2 cellular contexts compared by ENCODE assay signal in the genomic region with DNA sequence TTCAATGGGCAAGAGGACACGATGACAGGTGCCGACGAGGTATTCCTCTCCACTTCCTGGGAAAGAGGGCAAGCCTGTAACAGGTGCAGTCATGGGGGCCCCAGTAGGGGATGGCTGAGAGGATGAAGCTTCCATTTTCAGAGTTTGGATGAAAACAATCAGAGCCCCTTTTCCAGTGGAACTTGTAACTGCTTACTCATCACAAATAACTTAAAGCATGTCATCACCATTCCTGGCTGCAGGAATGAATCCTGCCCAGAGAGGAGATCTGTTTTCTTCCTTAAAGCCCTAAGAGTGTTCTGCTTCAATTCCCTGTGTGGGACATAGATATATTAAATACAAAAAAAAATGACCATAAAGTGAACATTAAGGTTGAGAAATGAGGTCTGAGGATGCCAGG.
TF ChIP-seq lines count a peak whose summit lies in the region.

No MANE protein-coding gene starts in this region.

TF ChIP-seq in HepG2, 621 proteins besides CTCF, POLR2A, EP300 and RAD21:
- TF ChIP-seq MAFK (conservative IDR thresholded peaks at IDR 0.05 in 1 of 2, IDR thresholded peaks at IDR 0.05 in 1 of 2; ENCODE audit: low read length in 2 of 2): peak; percentile 89 to 91
- TF ChIP-seq RAD51 (IDR thresholded peaks at IDR 0.05; ENCODE audit: borderline replicate concordance): no peak
- TF ChIP-seq MAFF (IDR thresholded peaks at IDR 0.05; ENCODE audit: low read depth, low read length): peak; percentile 87
TF ChIP-seq in HepG2: peak in this region for 2.

TF ChIP-seq in H1, 55 proteins besides CTCF, POLR2A, EP300 and RAD21:
- TF ChIP-seq, protein P1, sequence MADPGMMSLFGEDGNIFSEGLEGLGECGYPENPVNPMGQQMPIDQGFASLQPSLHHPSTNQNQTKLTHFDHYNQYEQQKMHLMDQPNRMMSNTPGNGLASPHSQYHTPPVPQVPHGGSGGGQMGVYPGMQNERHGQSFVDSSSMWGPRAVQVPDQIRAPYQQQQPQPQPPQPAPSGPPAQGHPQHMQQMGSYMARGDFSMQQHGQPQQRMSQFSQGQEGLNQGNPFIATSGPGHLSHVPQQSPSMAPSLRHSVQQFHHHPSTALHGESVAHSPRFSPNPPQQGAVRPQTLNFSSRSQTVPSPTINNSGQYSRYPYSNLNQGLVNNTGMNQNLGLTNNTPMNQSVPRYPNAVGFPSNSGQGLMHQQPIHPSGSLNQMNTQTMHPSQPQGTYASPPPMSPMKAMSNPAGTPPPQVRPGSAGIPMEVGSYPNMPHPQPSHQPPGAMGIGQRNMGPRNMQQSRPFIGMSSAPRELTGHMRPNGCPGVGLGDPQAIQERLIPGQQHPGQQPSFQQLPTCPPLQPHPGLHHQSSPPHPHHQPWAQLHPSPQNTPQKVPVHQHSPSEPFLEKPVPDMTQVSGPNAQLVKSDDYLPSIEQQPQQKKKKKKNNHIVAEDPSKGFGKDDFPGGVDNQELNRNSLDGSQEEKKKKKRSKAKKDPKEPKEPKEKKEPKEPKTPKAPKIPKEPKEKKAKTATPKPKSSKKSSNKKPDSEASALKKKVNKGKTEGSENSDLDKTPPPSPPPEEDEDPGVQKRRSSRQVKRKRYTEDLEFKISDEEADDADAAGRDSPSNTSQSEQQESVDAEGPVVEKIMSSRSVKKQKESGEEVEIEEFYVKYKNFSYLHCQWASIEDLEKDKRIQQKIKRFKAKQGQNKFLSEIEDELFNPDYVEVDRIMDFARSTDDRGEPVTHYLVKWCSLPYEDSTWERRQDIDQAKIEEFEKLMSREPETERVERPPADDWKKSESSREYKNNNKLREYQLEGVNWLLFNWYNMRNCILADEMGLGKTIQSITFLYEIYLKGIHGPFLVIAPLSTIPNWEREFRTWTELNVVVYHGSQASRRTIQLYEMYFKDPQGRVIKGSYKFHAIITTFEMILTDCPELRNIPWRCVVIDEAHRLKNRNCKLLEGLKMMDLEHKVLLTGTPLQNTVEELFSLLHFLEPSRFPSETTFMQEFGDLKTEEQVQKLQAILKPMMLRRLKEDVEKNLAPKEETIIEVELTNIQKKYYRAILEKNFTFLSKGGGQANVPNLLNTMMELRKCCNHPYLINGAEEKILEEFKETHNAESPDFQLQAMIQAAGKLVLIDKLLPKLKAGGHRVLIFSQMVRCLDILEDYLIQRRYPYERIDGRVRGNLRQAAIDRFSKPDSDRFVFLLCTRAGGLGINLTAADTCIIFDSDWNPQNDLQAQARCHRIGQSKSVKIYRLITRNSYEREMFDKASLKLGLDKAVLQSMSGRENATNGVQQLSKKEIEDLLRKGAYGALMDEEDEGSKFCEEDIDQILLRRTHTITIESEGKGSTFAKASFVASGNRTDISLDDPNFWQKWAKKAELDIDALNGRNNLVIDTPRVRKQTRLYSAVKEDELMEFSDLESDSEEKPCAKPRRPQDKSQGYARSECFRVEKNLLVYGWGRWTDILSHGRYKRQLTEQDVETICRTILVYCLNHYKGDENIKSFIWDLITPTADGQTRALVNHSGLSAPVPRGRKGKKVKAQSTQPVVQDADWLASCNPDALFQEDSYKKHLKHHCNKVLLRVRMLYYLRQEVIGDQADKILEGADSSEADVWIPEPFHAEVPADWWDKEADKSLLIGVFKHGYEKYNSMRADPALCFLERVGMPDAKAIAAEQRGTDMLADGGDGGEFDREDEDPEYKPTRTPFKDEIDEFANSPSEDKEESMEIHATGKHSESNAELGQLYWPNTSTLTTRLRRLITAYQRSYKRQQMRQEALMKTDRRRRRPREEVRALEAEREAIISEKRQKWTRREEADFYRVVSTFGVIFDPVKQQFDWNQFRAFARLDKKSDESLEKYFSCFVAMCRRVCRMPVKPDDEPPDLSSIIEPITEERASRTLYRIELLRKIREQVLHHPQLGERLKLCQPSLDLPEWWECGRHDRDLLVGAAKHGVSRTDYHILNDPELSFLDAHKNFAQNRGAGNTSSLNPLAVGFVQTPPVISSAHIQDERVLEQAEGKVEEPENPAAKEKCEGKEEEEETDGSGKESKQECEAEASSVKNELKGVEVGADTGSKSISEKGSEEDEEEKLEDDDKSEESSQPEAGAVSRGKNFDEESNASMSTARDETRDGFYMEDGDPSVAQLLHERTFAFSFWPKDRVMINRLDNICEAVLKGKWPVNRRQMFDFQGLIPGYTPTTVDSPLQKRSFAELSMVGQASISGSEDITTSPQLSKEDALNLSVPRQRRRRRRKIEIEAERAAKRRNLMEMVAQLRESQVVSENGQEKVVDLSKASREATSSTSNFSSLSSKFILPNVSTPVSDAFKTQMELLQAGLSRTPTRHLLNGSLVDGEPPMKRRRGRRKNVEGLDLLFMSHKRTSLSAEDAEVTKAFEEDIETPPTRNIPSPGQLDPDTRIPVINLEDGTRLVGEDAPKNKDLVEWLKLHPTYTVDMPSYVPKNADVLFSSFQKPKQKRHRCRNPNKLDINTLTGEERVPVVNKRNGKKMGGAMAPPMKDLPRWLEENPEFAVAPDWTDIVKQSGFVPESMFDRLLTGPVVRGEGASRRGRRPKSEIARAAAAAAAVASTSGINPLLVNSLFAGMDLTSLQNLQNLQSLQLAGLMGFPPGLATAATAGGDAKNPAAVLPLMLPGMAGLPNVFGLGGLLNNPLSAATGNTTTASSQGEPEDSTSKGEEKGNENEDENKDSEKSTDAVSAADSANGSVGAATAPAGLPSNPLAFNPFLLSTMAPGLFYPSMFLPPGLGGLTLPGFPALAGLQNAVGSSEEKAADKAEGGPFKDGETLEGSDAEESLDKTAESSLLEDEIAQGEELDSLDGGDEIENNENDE (IDR thresholded peaks at IDR 0.05; ENCODE audit: insufficient replicate concordance, low read length): no peak
- TF ChIP-seq POLR2AphosphoS5 (IDR thresholded peaks at IDR 0.05; ENCODE audit: low read depth, low read length): peak; percentile 16; the same call in 1 of the 2 replicates
TF ChIP-seq in H1: peak in this region for 1.
